Comparison of ENCODE assay signal across 1 cellular context in the genomic region with DNA sequence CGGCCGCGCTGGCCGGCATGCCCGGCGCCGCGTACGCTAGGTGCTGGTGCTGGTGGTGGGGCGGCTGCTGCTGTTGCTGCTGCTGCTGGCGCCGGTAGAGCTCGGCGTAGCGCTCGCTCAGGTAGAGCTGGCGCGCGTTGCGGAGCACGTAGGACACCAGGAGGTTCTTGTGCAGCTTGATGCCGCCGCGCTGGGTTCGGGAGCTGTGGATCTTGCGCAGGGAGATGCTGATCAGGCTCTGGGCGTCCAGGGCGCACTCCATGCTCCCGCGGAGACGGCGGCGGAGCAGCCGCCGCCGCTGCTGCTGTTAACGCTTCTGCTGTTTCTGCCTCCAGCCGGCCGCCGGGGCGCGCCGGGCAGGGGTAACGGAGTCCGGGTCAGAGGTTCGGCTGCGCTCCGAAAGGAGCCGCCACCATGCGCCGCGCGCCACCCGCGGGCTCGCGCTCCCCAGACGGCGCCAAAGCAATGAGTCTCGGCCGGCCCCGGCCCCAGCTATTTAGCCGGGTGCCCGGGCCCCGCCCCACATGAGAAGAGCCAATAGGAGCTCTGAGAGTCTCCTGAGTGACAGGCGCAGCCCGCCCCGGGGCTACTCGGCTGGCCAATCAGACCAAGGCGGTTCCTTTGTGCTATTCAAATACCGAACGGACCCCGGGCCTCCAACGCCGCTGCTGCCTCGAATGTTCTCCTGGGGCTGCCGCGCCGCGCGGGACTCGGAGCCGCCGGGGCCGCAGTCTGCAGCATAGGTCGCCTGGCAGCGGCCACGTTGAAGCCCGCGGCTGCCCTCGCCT.
TF ChIP-seq lines count a peak whose summit lies in the region.

A gene (minus strand): TSS at position 471 of the 788 bp plus-strand sequence. CDS start 209 bp downstream, at position 262.

TF ChIP-seq in HepG2, 621 proteins besides CTCF, POLR2A, EP300 and RAD21 (continued from another document and continues in another):
- TF ChIP-seq, protein P1, sequence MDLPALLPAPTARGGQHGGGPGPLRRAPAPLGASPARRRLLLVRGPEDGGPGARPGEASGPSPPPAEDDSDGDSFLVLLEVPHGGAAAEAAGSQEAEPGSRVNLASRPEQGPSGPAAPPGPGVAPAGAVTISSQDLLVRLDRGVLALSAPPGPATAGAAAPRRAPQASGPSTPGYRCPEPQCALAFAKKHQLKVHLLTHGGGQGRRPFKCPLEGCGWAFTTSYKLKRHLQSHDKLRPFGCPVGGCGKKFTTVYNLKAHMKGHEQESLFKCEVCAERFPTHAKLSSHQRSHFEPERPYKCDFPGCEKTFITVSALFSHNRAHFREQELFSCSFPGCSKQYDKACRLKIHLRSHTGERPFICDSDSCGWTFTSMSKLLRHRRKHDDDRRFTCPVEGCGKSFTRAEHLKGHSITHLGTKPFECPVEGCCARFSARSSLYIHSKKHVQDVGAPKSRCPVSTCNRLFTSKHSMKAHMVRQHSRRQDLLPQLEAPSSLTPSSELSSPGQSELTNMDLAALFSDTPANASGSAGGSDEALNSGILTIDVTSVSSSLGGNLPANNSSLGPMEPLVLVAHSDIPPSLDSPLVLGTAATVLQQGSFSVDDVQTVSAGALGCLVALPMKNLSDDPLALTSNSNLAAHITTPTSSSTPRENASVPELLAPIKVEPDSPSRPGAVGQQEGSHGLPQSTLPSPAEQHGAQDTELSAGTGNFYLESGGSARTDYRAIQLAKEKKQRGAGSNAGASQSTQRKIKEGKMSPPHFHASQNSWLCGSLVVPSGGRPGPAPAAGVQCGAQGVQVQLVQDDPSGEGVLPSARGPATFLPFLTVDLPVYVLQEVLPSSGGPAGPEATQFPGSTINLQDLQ (CRISPR knock-in tag; IDR thresholded peaks at IDR 0.05): no peak
- TF ChIP-seq NFIB (CRISPR knock-in tag; IDR thresholded peaks at IDR 0.05; ENCODE audit: borderline replicate concordance): no peak
- no peak for TF ChIP-seq SIN3B (IDR thresholded peaks at IDR 0.05; ENCODE audit: low read length)
- TF ChIP-seq RXRB (CRISPR knock-in tag; IDR thresholded peaks at IDR 0.05; ENCODE audit: borderline replicate concordance): peak; percentile 50; the same call in 1 of the 2 replicates
- 0 out of 2 replicates have a peak, but pooled peaks have one; percentile 28 for TF ChIP-seq ZKSCAN8 (CRISPR knock-in tag; IDR thresholded peaks at IDR 0.05; ENCODE audit: borderline replicate concordance)
- TF ChIP-seq CCAR2 (optimal IDR thresholded peaks at IDR 0.05; ENCODE audit: low read depth, low read length): no peak
- TF ChIP-seq, protein P2, sequence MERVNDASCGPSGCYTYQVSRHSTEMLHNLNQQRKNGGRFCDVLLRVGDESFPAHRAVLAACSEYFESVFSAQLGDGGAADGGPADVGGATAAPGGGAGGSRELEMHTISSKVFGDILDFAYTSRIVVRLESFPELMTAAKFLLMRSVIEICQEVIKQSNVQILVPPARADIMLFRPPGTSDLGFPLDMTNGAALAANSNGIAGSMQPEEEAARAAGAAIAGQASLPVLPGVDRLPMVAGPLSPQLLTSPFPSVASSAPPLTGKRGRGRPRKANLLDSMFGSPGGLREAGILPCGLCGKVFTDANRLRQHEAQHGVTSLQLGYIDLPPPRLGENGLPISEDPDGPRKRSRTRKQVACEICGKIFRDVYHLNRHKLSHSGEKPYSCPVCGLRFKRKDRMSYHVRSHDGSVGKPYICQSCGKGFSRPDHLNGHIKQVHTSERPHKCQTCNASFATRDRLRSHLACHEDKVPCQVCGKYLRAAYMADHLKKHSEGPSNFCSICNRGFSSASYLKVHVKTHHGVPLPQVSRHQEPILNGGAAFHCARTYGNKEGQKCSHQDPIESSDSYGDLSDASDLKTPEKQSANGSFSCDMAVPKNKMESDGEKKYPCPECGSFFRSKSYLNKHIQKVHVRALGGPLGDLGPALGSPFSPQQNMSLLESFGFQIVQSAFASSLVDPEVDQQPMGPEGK (CRISPR knock-in tag; IDR thresholded peaks at IDR 0.05): no peak
- TF ChIP-seq, protein P3, sequence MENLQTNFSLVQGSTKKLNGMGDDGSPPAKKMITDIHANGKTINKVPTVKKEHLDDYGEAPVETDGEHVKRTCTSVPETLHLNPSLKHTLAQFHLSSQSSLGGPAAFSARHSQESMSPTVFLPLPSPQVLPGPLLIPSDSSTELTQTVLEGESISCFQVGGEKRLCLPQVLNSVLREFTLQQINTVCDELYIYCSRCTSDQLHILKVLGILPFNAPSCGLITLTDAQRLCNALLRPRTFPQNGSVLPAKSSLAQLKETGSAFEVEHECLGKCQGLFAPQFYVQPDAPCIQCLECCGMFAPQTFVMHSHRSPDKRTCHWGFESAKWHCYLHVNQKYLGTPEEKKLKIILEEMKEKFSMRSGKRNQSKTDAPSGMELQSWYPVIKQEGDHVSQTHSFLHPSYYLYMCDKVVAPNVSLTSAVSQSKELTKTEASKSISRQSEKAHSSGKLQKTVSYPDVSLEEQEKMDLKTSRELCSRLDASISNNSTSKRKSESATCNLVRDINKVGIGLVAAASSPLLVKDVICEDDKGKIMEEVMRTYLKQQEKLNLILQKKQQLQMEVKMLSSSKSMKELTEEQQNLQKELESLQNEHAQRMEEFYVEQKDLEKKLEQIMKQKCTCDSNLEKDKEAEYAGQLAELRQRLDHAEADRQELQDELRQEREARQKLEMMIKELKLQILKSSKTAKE (CRISPR knock-in tag; IDR thresholded peaks at IDR 0.05; ENCODE audit: borderline replicate concordance): no peak
- TF ChIP-seq, protein P4, sequence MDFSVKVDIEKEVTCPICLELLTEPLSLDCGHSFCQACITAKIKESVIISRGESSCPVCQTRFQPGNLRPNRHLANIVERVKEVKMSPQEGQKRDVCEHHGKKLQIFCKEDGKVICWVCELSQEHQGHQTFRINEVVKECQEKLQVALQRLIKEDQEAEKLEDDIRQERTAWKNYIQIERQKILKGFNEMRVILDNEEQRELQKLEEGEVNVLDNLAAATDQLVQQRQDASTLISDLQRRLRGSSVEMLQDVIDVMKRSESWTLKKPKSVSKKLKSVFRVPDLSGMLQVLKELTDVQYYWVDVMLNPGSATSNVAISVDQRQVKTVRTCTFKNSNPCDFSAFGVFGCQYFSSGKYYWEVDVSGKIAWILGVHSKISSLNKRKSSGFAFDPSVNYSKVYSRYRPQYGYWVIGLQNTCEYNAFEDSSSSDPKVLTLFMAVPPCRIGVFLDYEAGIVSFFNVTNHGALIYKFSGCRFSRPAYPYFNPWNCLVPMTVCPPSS (IDR thresholded peaks at IDR 0.05): no peak
- no peak for TF ChIP-seq CENPT (CRISPR knock-in tag; IDR thresholded peaks at IDR 0.05; ENCODE audit: low read depth)
- TF ChIP-seq, protein P5, sequence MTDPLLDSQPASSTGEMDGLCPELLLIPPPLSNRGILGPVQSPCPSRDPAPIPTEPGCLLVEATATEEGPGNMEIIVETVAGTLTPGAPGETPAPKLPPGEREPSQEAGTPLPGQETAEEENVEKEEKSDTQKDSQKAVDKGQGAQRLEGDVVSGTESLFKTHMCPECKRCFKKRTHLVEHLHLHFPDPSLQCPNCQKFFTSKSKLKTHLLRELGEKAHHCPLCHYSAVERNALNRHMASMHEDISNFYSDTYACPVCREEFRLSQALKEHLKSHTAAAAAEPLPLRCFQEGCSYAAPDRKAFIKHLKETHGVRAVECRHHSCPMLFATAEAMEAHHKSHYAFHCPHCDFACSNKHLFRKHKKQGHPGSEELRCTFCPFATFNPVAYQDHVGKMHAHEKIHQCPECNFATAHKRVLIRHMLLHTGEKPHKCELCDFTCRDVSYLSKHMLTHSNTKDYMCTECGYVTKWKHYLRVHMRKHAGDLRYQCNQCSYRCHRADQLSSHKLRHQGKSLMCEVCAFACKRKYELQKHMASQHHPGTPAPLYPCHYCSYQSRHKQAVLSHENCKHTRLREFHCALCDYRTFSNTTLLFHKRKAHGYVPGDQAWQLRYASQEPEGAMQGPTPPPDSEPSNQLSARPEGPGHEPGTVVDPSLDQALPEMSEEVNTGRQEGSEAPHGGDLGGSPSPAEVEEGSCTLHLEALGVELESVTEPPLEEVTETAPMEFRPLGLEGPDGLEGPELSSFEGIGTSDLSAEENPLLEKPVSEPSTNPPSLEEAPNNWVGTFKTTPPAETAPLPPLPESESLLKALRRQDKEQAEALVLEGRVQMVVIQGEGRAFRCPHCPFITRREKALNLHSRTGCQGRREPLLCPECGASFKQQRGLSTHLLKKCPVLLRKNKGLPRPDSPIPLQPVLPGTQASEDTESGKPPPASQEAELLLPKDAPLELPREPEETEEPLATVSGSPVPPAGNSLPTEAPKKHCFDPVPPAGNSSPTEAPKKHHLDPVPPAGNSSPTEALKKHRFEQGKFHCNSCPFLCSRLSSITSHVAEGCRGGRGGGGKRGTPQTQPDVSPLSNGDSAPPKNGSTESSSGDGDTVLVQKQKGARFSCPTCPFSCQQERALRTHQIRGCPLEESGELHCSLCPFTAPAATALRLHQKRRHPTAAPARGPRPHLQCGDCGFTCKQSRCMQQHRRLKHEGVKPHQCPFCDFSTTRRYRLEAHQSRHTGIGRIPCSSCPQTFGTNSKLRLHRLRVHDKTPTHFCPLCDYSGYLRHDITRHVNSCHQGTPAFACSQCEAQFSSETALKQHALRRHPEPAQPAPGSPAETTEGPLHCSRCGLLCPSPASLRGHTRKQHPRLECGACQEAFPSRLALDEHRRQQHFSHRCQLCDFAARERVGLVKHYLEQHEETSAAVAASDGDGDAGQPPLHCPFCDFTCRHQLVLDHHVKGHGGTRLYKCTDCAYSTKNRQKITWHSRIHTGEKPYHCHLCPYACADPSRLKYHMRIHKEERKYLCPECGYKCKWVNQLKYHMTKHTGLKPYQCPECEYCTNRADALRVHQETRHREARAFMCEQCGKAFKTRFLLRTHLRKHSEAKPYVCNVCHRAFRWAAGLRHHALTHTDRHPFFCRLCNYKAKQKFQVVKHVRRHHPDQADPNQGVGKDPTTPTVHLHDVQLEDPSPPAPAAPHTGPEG (CRISPR knock-in tag; IDR thresholded peaks at IDR 0.05): 0 out of 2 replicates have a peak, but pooled peaks have one; percentile 57
- TF ChIP-seq RFXAP (CRISPR knock-in tag; IDR thresholded peaks at IDR 0.05; ENCODE audit: borderline replicate concordance): peak; percentile 67; the same call in 1 of the 2 replicates
- TF ChIP-seq MTF2 (CRISPR knock-in tag; IDR thresholded peaks at IDR 0.05; ENCODE audit: borderline replicate concordance): no peak
- TF ChIP-seq FOXA3 (CRISPR knock-in tag; IDR thresholded peaks at IDR 0.05): no peak; the same call in 1 of the 2 replicates
- TF ChIP-seq, protein P6, sequence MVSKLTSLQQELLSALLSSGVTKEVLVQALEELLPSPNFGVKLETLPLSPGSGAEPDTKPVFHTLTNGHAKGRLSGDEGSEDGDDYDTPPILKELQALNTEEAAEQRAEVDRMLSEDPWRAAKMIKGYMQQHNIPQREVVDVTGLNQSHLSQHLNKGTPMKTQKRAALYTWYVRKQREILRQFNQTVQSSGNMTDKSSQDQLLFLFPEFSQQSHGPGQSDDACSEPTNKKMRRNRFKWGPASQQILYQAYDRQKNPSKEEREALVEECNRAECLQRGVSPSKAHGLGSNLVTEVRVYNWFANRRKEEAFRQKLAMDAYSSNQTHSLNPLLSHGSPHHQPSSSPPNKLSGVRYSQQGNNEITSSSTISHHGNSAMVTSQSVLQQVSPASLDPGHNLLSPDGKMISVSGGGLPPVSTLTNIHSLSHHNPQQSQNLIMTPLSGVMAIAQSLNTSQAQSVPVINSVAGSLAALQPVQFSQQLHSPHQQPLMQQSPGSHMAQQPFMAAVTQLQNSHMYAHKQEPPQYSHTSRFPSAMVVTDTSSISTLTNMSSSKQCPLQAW (CRISPR knock-in tag; IDR thresholded peaks at IDR 0.05): no peak; the same call in 1 of the 2 replicates
- TF ChIP-seq ZNF558 (CRISPR knock-in tag; IDR thresholded peaks at IDR 0.05; ENCODE audit: borderline replicate concordance): peak; percentile 46; the same call in 1 of the 2 replicates
- TF ChIP-seq KAT7 (CRISPR knock-in tag; IDR thresholded peaks at IDR 0.05; ENCODE audit: borderline replicate concordance): peak; percentile 49; the same call in 1 of the 2 replicates
- TF ChIP-seq DMAP1 (CRISPR knock-in tag; IDR thresholded peaks at IDR 0.05): no peak
- TF ChIP-seq, protein P7, sequence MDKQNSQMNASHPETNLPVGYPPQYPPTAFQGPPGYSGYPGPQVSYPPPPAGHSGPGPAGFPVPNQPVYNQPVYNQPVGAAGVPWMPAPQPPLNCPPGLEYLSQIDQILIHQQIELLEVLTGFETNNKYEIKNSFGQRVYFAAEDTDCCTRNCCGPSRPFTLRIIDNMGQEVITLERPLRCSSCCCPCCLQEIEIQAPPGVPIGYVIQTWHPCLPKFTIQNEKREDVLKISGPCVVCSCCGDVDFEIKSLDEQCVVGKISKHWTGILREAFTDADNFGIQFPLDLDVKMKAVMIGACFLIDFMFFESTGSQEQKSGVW (CRISPR knock-in tag; IDR thresholded peaks at IDR 0.05; ENCODE audit: borderline replicate concordance): no peak
- TF ChIP-seq, protein P8, sequence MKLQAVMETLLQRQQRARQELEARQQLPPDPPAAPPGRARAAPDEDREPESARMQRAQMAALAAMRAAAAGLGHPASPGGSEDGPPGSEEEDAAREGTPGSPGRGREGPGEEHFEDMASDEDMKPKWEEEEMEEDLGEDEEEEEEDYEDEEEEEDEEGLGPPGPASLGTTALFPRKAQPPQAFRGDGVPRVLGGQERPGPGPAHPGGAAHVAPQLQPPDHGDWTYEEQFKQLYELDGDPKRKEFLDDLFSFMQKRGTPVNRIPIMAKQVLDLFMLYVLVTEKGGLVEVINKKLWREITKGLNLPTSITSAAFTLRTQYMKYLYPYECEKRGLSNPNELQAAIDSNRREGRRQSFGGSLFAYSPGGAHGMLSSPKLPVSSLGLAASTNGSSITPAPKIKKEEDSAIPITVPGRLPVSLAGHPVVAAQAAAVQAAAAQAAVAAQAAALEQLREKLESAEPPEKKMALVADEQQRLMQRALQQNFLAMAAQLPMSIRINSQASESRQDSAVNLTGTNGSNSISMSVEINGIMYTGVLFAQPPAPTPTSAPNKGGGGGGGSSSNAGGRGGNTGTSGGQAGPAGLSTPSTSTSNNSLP (IDR thresholded peaks at IDR 0.05; ENCODE audit: low read depth, low read length): no peak
- TF ChIP-seq KLF9 (CRISPR knock-in tag; IDR thresholded peaks at IDR 0.05; ENCODE audit: low read depth): no peak
- no peak for TF ChIP-seq REXO4 (CRISPR knock-in tag; IDR thresholded peaks at IDR 0.05; ENCODE audit: borderline replicate concordance)
- TF ChIP-seq NCOA1 (CRISPR knock-in tag; IDR thresholded peaks at IDR 0.05): no peak
- no peak for TF ChIP-seq EZH2 (conservative IDR thresholded peaks at IDR 0.05; ENCODE audit: low read depth, low read length)
- TF ChIP-seq NFIC (IDR thresholded peaks at IDR 0.05; ENCODE audit: low read length): no peak
- 0 out of 2 replicates have a peak, but pooled peaks have one; percentile 29 for TF ChIP-seq ZNF367 (CRISPR knock-in tag; IDR thresholded peaks at IDR 0.05; ENCODE audit: borderline replicate concordance)
- TF ChIP-seq CCDC6 (CRISPR knock-in tag; IDR thresholded peaks at IDR 0.05): no peak
- TF ChIP-seq ATRX (CRISPR knock-in tag; IDR thresholded peaks at IDR 0.05; ENCODE audit: borderline replicate concordance): no peak
- TF ChIP-seq, protein P9, sequence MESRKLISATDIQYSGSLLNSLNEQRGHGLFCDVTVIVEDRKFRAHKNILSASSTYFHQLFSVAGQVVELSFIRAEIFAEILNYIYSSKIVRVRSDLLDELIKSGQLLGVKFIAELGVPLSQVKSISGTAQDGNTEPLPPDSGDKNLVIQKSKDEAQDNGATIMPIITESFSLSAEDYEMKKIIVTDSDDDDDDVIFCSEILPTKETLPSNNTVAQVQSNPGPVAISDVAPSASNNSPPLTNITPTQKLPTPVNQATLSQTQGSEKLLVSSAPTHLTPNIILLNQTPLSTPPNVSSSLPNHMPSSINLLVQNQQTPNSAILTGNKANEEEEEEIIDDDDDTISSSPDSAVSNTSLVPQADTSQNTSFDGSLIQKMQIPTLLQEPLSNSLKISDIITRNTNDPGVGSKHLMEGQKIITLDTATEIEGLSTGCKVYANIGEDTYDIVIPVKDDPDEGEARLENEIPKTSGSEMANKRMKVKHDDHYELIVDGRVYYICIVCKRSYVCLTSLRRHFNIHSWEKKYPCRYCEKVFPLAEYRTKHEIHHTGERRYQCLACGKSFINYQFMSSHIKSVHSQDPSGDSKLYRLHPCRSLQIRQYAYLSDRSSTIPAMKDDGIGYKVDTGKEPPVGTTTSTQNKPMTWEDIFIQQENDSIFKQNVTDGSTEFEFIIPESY (CRISPR knock-in tag; IDR thresholded peaks at IDR 0.05): no peak
- no peak for TF ChIP-seq ZNF780A (CRISPR knock-in tag; IDR thresholded peaks at IDR 0.05)
- TF ChIP-seq TSC22D2 (CRISPR knock-in tag; IDR thresholded peaks at IDR 0.05; ENCODE audit: borderline replicate concordance): peak; percentile 67; the same call in 1 of the 2 replicates
